1 cellular context compared by ENCODE assay signal in the genomic region with DNA sequence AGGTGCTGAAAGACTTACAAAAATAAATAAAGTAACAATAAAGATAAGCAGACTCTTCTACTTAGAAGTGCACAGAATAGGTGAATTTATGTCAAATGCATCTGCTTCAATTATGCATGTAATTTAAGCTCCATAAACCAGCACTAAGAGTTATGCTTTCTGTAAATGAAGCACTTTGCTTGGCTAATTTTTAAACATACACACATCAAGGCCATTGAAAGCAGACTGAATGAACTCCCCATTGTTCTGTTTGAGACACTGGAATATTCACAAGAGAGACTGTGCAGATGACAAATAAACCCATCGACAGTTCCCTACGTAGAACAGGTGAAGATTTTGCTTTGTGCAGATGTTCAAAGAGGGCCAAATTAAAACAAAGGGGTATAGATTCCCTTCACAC.
TF ChIP-seq lines count a peak whose summit lies in the region.

No MANE protein-coding gene starts in this region.

TF ChIP-seq in neural cell, 6 proteins besides CTCF, POLR2A, EP300 and RAD21 (continued from another document):
- TF ChIP-seq, protein P1, sequence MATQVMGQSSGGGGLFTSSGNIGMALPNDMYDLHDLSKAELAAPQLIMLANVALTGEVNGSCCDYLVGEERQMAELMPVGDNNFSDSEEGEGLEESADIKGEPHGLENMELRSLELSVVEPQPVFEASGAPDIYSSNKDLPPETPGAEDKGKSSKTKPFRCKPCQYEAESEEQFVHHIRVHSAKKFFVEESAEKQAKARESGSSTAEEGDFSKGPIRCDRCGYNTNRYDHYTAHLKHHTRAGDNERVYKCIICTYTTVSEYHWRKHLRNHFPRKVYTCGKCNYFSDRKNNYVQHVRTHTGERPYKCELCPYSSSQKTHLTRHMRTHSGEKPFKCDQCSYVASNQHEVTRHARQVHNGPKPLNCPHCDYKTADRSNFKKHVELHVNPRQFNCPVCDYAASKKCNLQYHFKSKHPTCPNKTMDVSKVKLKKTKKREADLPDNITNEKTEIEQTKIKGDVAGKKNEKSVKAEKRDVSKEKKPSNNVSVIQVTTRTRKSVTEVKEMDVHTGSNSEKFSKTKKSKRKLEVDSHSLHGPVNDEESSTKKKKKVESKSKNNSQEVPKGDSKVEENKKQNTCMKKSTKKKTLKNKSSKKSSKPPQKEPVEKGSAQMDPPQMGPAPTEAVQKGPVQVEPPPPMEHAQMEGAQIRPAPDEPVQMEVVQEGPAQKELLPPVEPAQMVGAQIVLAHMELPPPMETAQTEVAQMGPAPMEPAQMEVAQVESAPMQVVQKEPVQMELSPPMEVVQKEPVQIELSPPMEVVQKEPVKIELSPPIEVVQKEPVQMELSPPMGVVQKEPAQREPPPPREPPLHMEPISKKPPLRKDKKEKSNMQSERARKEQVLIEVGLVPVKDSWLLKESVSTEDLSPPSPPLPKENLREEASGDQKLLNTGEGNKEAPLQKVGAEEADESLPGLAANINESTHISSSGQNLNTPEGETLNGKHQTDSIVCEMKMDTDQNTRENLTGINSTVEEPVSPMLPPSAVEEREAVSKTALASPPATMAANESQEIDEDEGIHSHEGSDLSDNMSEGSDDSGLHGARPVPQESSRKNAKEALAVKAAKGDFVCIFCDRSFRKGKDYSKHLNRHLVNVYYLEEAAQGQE (IDR thresholded peaks at IDR 0.05; ENCODE audit: borderline replicate concordance) = no peak
- TF ChIP-seq POLR2AphosphoS5 (IDR thresholded peaks at IDR 0.05) = no peak
